7 cellular contexts compared by ENCODE assay signal in genomic region chr17:16787851-16788250, GRCh38.
DNase-seq lines count a peak whose midpoint lies in the region; ATAC-seq and TF ChIP-seq lines count a peak whose summit lies in the region.
"Not testable (repeated sequence)": the region's sequence is repeated elsewhere in the genome, so short reads cannot be mapped to it uniquely, and the experiment has no call there.

No MANE protein-coding gene starts in this region.

- intact Hi-C loops in posterior vena cava (cut with DNase I), result not testable (repeated sequence)

- not testable (repeated sequence) for H3K27me3 ChIP-seq in WERI-Rb-1 (ENCODE audit: insufficient read depth, low read depth, severe bottlenecking); hepatocyte

- not testable (repeated sequence) for H2AFZ ChIP-seq in hepatocyte

- not testable (repeated sequence) for H3K9me2 ChIP-seq in hepatocyte (replicated peaks; ENCODE audit: insufficient read depth)

- not testable (repeated sequence) for H3K4me1 ChIP-seq in hepatocyte (ENCODE audit: insufficient read depth)

- not testable (repeated sequence) for H3K4me2 ChIP-seq in hepatocyte

- H3K9me3 ChIP-seq in WERI-Rb-1 (ENCODE audit: severe bottlenecking); hepatocyte (ENCODE audit: low read depth): not testable (repeated sequence)

- not testable (repeated sequence) for H3K4me3 ChIP-seq in WERI-Rb-1 (ENCODE audit: low read depth, low read length); hepatocyte

- WGBS in hepatocyte (ENCODE audit: low lambda C conversion rate, missing lambda C conversion rate), result 47% methylated on average over 5 of the region's 5 CpGs

- ATAC-seq in esophagus mucosa, result peak; percentile 31

- not testable (repeated sequence) for H3K36me3 ChIP-seq in WERI-Rb-1; hepatocyte (replicated peaks; ENCODE audit: insufficient read depth, low read depth)

- H3K27ac ChIP-seq in WERI-Rb-1, hepatocyte: not testable (repeated sequence)

- H4K20me1 ChIP-seq in hepatocyte (ENCODE audit: insufficient read depth, poor library complexity, severe bottlenecking), result not testable (repeated sequence)

- TF ChIP-seq CTCF in WERI-Rb-1 (IDR thresholded peaks at IDR 0.05; ENCODE audit: low read depth, low read length); hepatocyte (IDR thresholded peaks at IDR 0.05; ENCODE audit: poor library complexity): not testable (repeated sequence)

- DNase-seq in EH (ENCODE audit: low read depth) (peak; percentile 0), GM03348 (ENCODE audit: low spot score) (peak; percentile 0), WERI-Rb-1 (peak; percentile 50), hepatocyte (ENCODE audit: low spot score) (peak; percentile 32), islet precursor cell (peak; percentile 79), posterior vena cava (ENCODE audit: low spot score) (peak; percentile 45)

- not testable (repeated sequence) for H3K79me2 ChIP-seq in hepatocyte

Comparison
In these comparisons a context has a peak if more than half of its experiments do, and no peak if none do; other contexts are left out.
1. DNase-seq: peak in every context shown above with its lines; median percentile 79 in islet precursor cell; 50 in WERI-Rb-1; 45 in posterior vena cava; 32 in hepatocyte; 0 in EH; 0 in GM03348.